ENCODE assay signal across 23 cellular contexts in the genomic region with DNA sequence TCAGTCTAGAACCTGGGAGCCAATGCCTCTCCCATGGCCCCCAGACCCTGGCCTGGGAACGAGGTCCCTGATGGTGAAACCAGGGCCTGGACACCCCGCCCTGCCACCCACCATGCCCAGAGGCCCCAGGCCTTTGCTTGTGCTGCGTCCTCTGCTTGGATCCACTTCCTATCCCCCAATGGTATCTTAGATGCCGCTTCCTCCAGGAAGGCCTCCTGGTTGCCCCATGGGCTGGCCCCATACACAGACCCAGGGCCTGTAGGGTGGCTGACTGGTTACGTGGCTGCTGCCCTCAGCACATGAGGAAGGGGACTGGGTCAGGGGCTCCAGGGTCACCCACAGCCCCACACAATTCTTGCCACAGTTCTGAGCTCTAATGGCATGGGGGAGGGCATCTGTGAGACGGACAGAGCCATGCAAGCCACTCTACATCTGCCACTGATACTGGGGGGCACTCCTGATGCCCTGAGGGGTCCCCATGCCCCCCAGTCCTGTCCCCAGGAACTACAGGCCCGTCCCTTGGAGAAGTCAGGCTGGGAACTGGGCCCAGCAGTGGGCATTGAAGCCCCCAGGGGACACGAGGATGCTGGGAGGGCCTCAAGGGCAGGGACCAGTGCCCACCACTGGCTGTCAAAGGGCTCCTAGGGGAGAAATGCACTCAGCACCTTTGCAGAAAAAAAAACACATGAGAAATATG. TPM values are rescaled to one million over a fixed set of nuclear protein-coding genes. Genes with fewer than 3 reads are reported as not detected.
DNase-seq lines count a peak whose midpoint lies in the region; ATAC-seq, FAIRE-seq and TF ChIP-seq lines count a peak whose summit lies in the region.
"Had no signal": no experiment of that assay in that cellular context is flagged by ENCODE, and none has a peak within 500 bp of the region (broad histone marks: within the 10 kb centered on the region; RNA-seq: fewer than 3 reads in every experiment).

No MANE protein-coding gene starts in this region.

- H3K4ac ChIP-seq in H1 (replicated peaks; ENCODE audit: insufficient read length, low read depth, low read length), result no peak overlapping the region

- H3K79me2 ChIP-seq in H1 (ENCODE audit: control insufficient read depth in 1 of 2, insufficient read depth in 2 of 2, low read length in 2 of 2), result peaks cover 10 to 39% of the 10 kb centered on the region in 2 experiments

- no peak overlapping the region for H4K91ac ChIP-seq in H1 (replicated peaks; ENCODE audit: insufficient read length, low read length)

- H3K9ac ChIP-seq in H1 (replicated peaks in 1 of 4; ENCODE audit: extremely low read depth in 1 of 4, low read depth in 3 of 4, low read length in 3 of 4), result no peak overlapping the region
- H3K9ac ChIP-seq: parathyroid adenoma had no signal

- no peak overlapping the region for H3K4me3 ChIP-seq in BE2C (ENCODE audit: low read depth, low read length)
- no peak overlapping the region for H3K4me3 ChIP-seq in NB4 (ENCODE audit: low read depth, low read length)
- H3K4me3 ChIP-seq in H1 (ENCODE audit: extremely low read depth in 1 of 4, insufficient read depth in 2 of 4, low read depth in 3 of 4, low read length in 4 of 4), result no peak overlapping the region
- H3K4me3 ChIP-seq: heart right ventricle, testis had no signal

- H3K23me2 ChIP-seq in H1 (ENCODE audit: low read depth, low read length), result peaks cover 2% of the 10 kb centered on the region; the same call in 1 of the 2 replicates

- peak overlapping the region; percentile 12; the same call in 1 of the 2 replicates for H3K27ac ChIP-seq in 22Rv1
- no peak overlapping the region for H3K27ac ChIP-seq in H1 (ENCODE audit: low read depth, low read length)
- H3K27ac ChIP-seq: heart right ventricle, parathyroid adenoma, testis had no signal

- no peak overlapping the region for H2BK15ac ChIP-seq in H1 (ENCODE audit: low read length)

- H2BK120ac ChIP-seq in H1 (replicated peaks; ENCODE audit: low read depth, low read length), result no peak overlapping the region

- no peaks in the 10 kb centered on the region for H3K27me3 ChIP-seq in BE2C
- H3K27me3 ChIP-seq in H1 (replicated peaks in 1 of 4; ENCODE audit: control insufficient read depth in 3 of 4, extremely low read depth in 1 of 4, insufficient read depth in 3 of 4, low read length in 3 of 4), result no peaks in the 10 kb centered on the region
- H3K27me3 ChIP-seq: heart right ventricle, testis had no signal

- H3K4me1 ChIP-seq in BE2C, result peaks cover 7% of the 10 kb centered on the region; the same call in 1 of the 2 replicates
- no peaks in the 10 kb centered on the region; a peak in 1 of 7 replicates for H3K4me1 ChIP-seq in H1 (replicated peaks in 1 of 4; ENCODE audit: control insufficient read depth in 3 of 4, insufficient read depth in 4 of 4, low read length in 3 of 4)
- H3K4me1 ChIP-seq: parathyroid adenoma had no signal

- H2BK20ac ChIP-seq in H1 (ENCODE audit: low read length), result no peak overlapping the region

- CTCF ChIA-PET in H1 (lab: Charles Lee; ENCODE audit: partially characterized antibody), result interaction anchor here (0.6 to 1.6 kb wide), 2 partner anchors 98 to 188 kb away, joined by 3 to 4 read pairs; no protein-coding TSS in a partner anchor

- no peak for TF ChIP-seq EP300 in H1 (IDR thresholded peaks at IDR 0.05; ENCODE audit: borderline replicate concordance in 1 of 2, low read depth in 2 of 2, low read length in 2 of 2)

- ATAC-seq in HG03469 (IDR thresholded peaks at IDR 0.05; ENCODE audit: unreplicated experiment) (no peak), GM19023 (IDR thresholded peaks at IDR 0.05; ENCODE audit: unreplicated experiment) (no peak)
- ATAC-seq: heart right ventricle had no signal

- no peak overlapping the region for H2AK5ac ChIP-seq in H1 (ENCODE audit: low read depth, low read length)

- H2BK5ac ChIP-seq in H1 (ENCODE audit: low read depth, low read length), result no peak overlapping the region

- H4K8ac ChIP-seq in H1 (ENCODE audit: extremely low read depth, insufficient read depth, low read length), result peak overlapping the region; percentile 25

- TF ChIP-seq RAD21 in H1 (IDR thresholded peaks at IDR 0.05 in 1 of 2, conservative IDR thresholded peaks at IDR 0.05 in 1 of 2; ENCODE audit: low read depth in 2 of 2, low read length in 2 of 2), result no peak

- H3K23ac ChIP-seq in H1 (ENCODE audit: insufficient read length), result no peak overlapping the region

- H3K18ac ChIP-seq in H1 (ENCODE audit: extremely low read depth, low read length), result no peak overlapping the region

- H3K9me3 ChIP-seq in BE2C (no peaks in the 10 kb centered on the region), H1 (ENCODE audit: insufficient read depth in 2 of 2, low read depth in 1 of 2, low read length in 1 of 2) (no peaks in the 10 kb centered on the region)
- H3K9me3 ChIP-seq: heart right ventricle, testis had no signal

- no peak overlapping the region for H2BK12ac ChIP-seq in H1 (ENCODE audit: low read depth, low read length)

- H3K79me1 ChIP-seq in H1 (ENCODE audit: low read depth, low read length), result peaks cover 6% of the 10 kb centered on the region

- FAIRE-seq in H1 (lab: Jason Lieb, UNC), result no peak
- FAIRE-seq: small intestine had no signal

- H4K5ac ChIP-seq in H1 (ENCODE audit: insufficient read length, low read depth, low read length), result no peak overlapping the region

- peaks cover 43 to 49% of the 10 kb centered on the region in 2 experiments for H4K20me1 ChIP-seq in H1 (replicated peaks in 1 of 2; ENCODE audit: control insufficient read depth in 1 of 2, insufficient read depth in 2 of 2, low read length in 2 of 2)

- no peak overlapping the region for H3K56ac ChIP-seq in H1 (replicated peaks; ENCODE audit: insufficient read length, low read depth, low read length)

- TF ChIP-seq CTCF in 22Rv1 (IDR thresholded peaks at IDR 0.05) (no peak), BE2C (IDR thresholded peaks at IDR 0.05; ENCODE audit: low read depth, low read length) (no peak), NB4 (IDR thresholded peaks at IDR 0.05; ENCODE audit: low read depth, low read length) (no peak), H1 (IDR thresholded peaks at IDR 0.05; ENCODE audit: control extremely low read depth in 1 of 3, insufficient read depth in 1 of 3, low read depth in 1 of 3, low read length in 3 of 3) (no peak)

- H3K4me2 ChIP-seq in H1 (ENCODE audit: insufficient read depth in 1 of 2, low read depth in 2 of 2, low read length in 2 of 2), result no peak overlapping the region

- H3K36me3 ChIP-seq in BE2C (peaks cover 88% of the 10 kb centered on the region), H1 (ENCODE audit: control insufficient read depth in 2 of 4, insufficient read depth in 4 of 4, low read length in 3 of 4) (peaks cover 45 to 81% (median 72%) of the 10 kb centered on the region in 4 experiments)

- POLR2A ChIA-PET in H1 (lab: Charles Lee; ENCODE audit: partially characterized antibody), result interaction anchor here (1.0 to 15.6 kb wide), 6 partner anchors 9 to 96 kb away, joined by 3 to 620 read pairs (median 8); partner anchors contain the start of genes CATSPERD, DUS3L and LONP1

- DNase-seq in BE2C (peak; percentile 14), NB4 (ENCODE audit: low read depth) (no peak), H1 (ENCODE audit: low read depth in 1 of 2, low spot score in 2 of 2) (no peak), NCI-H1417 treated with DMSO at 0.1 percent for 48 hours (lab: John Stamatoyannopoulos, UW) (no peak)
- no peak for DNase-seq in activated effector memory CD4-positive, alpha-beta T cell treated with Interleukin-2 at 50 U/mL for 16 hours
- DNase-seq: activated CD4-positive, alpha-beta T cell treated with anti-CD3 and anti-CD28 coated beads, Interleukin-2, amount 50 U/mL, for 4 hours; GF-D8; heart right ventricle; NCI-H2029; NK-92 treated with Interleukin-12 subunit alpha and Interleukin-12 subunit beta, amount 100 ng/mL, for 24 hours; small intestine; stimulated activated CD4-positive, alpha-beta T cell treated with anti-CD3 and anti-CD28 coated beads, Interleukin-4, amount 100 ng/mL, for 4 hours; SW 1271; testis had no signal

- TF ChIP-seq POLR2A in NB4 (IDR thresholded peaks at IDR 0.05; ENCODE audit: extremely low read depth, insufficient read length) (peak; percentile 16), H1 (IDR thresholded peaks at IDR 0.05; ENCODE audit: control extremely low read depth in 1 of 2, low read depth in 2 of 2, low read length in 2 of 2) (no peak; a peak in 1 of 3 replicates)

- WGBS in H1 (ENCODE audit: extremely low coverage in 1 of 2, insufficient coverage in 1 of 2, insufficient read length in 1 of 2, insufficient replicate concordance in 2 of 2, low coverage in 1 of 2, low lambda C conversion rate in 2 of 2, missing lambda C conversion rate in 1 of 2), 2 experiments, result 83% methylated on average over 8 of the region's 8 CpGs; no CpG with 5 or more reads in 1 of the 2 experiments

- H3K14ac ChIP-seq in H1 (ENCODE audit: insufficient read length), result no peak overlapping the region

- H2AFZ ChIP-seq in H1 (ENCODE audit: low read length), result no peak overlapping the region
- H2AFZ ChIP-seq: parathyroid adenoma had no signal

RNA-seq across cellular contexts. Expression of gene RPL36, which starts 5.0 kb away (rescaled TPM):
- polyA plus RNA-seq in BE2C (2012; ENCODE audit: insufficient read depth, insufficient read length, low read depth), result 4,760 TPM
- 1,075 and 1,137 TPM in 2 replicates for total RNA-seq in H1 (2021; fragmentation: NEBNext Ultra II Directional; extraction: Animal tissue kit (Norgen Biotek cat#: 25700))
- polyA plus RNA-seq in H1 (2011; rRNA removed), result 730 and 951 TPM in 2 replicates
- polyA plus RNA-seq in H1 (2011; cell fraction: cytosol; rRNA removed), result 943 TPM
- polyA plus RNA-seq in H1 (2011; cell fraction: nucleus; rRNA removed), result 857 TPM
- 996 to 2,048 TPM (median 1,766 TPM) in 4 replicates for polyA plus RNA-seq in H1 (2012, experiment 1 of 2)
- 1,380 TPM for polyA plus RNA-seq in H1 (2012, experiment 2 of 2)
- 1,979 TPM for polyA plus RNA-seq in H1 (2013, experiment 1 of 2)
- polyA plus RNA-seq in H1 (2013, experiment 2 of 2), result 1,903 TPM
- polyA minus RNA-seq in H1 (2011; rRNA and poly(A)+ RNA removed), result 131 and 137 TPM in 2 replicates
- 830 TPM for polyA minus RNA-seq in H1 (2011; cell fraction: cytosol; rRNA and poly(A)+ RNA removed)
- polyA minus RNA-seq in H1 (2011; cell fraction: nucleus; rRNA and poly(A)+ RNA removed), result 332 TPM

RNA-seq across cellular contexts. Expression of gene HSD11B1L, which starts 14.3 kb away (rescaled TPM):
- polyA plus RNA-seq in BE2C (2012; ENCODE audit: insufficient read depth, insufficient read length, low read depth), result 12.8 TPM
- 8.2 and 9.5 TPM in 2 replicates for total RNA-seq in H1 (2021; fragmentation: NEBNext Ultra II Directional; extraction: Animal tissue kit (Norgen Biotek cat#: 25700))
- 20.6 and 29.4 TPM in 2 replicates for polyA plus RNA-seq in H1 (2011; rRNA removed)
- 22.0 TPM for polyA plus RNA-seq in H1 (2011; cell fraction: cytosol; rRNA removed)
- polyA plus RNA-seq in H1 (2011; cell fraction: nucleus; rRNA removed), result 22.8 TPM
- 8.0 to 16.5 TPM (median 12.2 TPM) in 4 replicates for polyA plus RNA-seq in H1 (2012, experiment 1 of 2)
- polyA plus RNA-seq in H1 (2012, experiment 2 of 2), result 8.5 TPM
- polyA plus RNA-seq in H1 (2013, experiment 1 of 2), result 10.6 TPM
- polyA plus RNA-seq in H1 (2013, experiment 2 of 2), result 10.7 TPM
- 1.6 and 2.3 TPM in 2 replicates for polyA minus RNA-seq in H1 (2011; rRNA and poly(A)+ RNA removed)
- polyA minus RNA-seq in H1 (2011; cell fraction: cytosol; rRNA and poly(A)+ RNA removed), result 11.4 TPM
- polyA minus RNA-seq in H1 (2011; cell fraction: nucleus; rRNA and poly(A)+ RNA removed), result 4.7 TPM

RNA-seq across cellular contexts. Expression of gene MICOS13, which starts 14.8 kb away (rescaled TPM):
- polyA plus RNA-seq in BE2C (2012; ENCODE audit: insufficient read depth, insufficient read length, low read depth), result 300 TPM
- 17.3 and 20.4 TPM in 2 replicates for total RNA-seq in H1 (2021; fragmentation: NEBNext Ultra II Directional; extraction: Animal tissue kit (Norgen Biotek cat#: 25700))
- polyA plus RNA-seq in H1 (2011; rRNA removed), result 36.1 and 36.9 TPM in 2 replicates
- polyA plus RNA-seq in H1 (2011; cell fraction: cytosol; rRNA removed), result 26.2 TPM
- 20.9 TPM for polyA plus RNA-seq in H1 (2011; cell fraction: nucleus; rRNA removed)
- polyA plus RNA-seq in H1 (2012, experiment 1 of 2), result 15.4 to 29.5 TPM (median 24.5 TPM) in 4 replicates
- polyA plus RNA-seq in H1 (2012, experiment 2 of 2), result 18.7 TPM
- 17.6 TPM for polyA plus RNA-seq in H1 (2013, experiment 1 of 2)
- 17.0 TPM for polyA plus RNA-seq in H1 (2013, experiment 2 of 2)
- 2.6 and 3.4 TPM in 2 replicates for polyA minus RNA-seq in H1 (2011; rRNA and poly(A)+ RNA removed)
- polyA minus RNA-seq in H1 (2011; cell fraction: cytosol; rRNA and poly(A)+ RNA removed), result 10.9 TPM
- polyA minus RNA-seq in H1 (2011; cell fraction: nucleus; rRNA and poly(A)+ RNA removed), result 11.3 TPM

RNA-seq across cellular contexts. Expression of gene LONP1, which starts 24.8 kb away (rescaled TPM):
- 761 TPM for polyA plus RNA-seq in BE2C (2012; ENCODE audit: insufficient read depth, insufficient read length, low read depth)
- 117 and 124 TPM in 2 replicates for total RNA-seq in H1 (2021; fragmentation: NEBNext Ultra II Directional; extraction: Animal tissue kit (Norgen Biotek cat#: 25700))
- 98.1 and 157 TPM in 2 replicates for polyA plus RNA-seq in H1 (2011; rRNA removed)
- 145 TPM for polyA plus RNA-seq in H1 (2011; cell fraction: cytosol; rRNA removed)
- 190 TPM for polyA plus RNA-seq in H1 (2011; cell fraction: nucleus; rRNA removed)
- polyA plus RNA-seq in H1 (2012, experiment 1 of 2), result 74.7 to 137 TPM (median 126 TPM) in 4 replicates
- polyA plus RNA-seq in H1 (2012, experiment 2 of 2), result 84.5 TPM
- polyA plus RNA-seq in H1 (2013, experiment 1 of 2), result 54.5 TPM
- 51.7 TPM for polyA plus RNA-seq in H1 (2013, experiment 2 of 2)
- 53.4 and 67.5 TPM in 2 replicates for polyA minus RNA-seq in H1 (2011; rRNA and poly(A)+ RNA removed)
- 72.8 TPM for polyA minus RNA-seq in H1 (2011; cell fraction: cytosol; rRNA and poly(A)+ RNA removed)
- 52.7 TPM for polyA minus RNA-seq in H1 (2011; cell fraction: nucleus; rRNA and poly(A)+ RNA removed)

RNA-seq across cellular contexts. Expression of gene CATSPERD, which starts 25.3 kb away (rescaled TPM):
- not detected for polyA plus RNA-seq in BE2C (2012; ENCODE audit: insufficient read depth, insufficient read length, low read depth)
- total RNA-seq in H1 (2021; fragmentation: NEBNext Ultra II Directional; extraction: Animal tissue kit (Norgen Biotek cat#: 25700)), result not detected in 2 replicates
- polyA plus RNA-seq in H1 (2011; rRNA removed), result 0.12 TPM in 1 of 2 replicates, not detected in the other
- polyA plus RNA-seq in H1 (2011; cell fraction: cytosol; rRNA removed), result not detected
- polyA plus RNA-seq in H1 (2011; cell fraction: nucleus; rRNA removed), result not detected
- not detected in 4 replicates for polyA plus RNA-seq in H1 (2012, experiment 1 of 2)
- not detected for polyA plus RNA-seq in H1 (2012, experiment 2 of 2)
- polyA plus RNA-seq in H1 (2013, experiment 1 of 2), result 0.02 TPM
- 0.04 TPM for polyA plus RNA-seq in H1 (2013, experiment 2 of 2)
- 0.05 TPM in 1 of 2 replicates, not detected in the other for polyA minus RNA-seq in H1 (2011; rRNA and poly(A)+ RNA removed)
- polyA minus RNA-seq in H1 (2011; cell fraction: cytosol; rRNA and poly(A)+ RNA removed), result not detected
- polyA minus RNA-seq in H1 (2011; cell fraction: nucleus; rRNA and poly(A)+ RNA removed), result not detected
- total RNA-seq: activated T-helper 1 cell treated with anti-CD3 and anti-CD28 coated beads, Interleukin-12 subunit alpha, Interleukin-12 subunit beta, Interleukin-2, Interleukin-4 antibody, amounts not matched to agents 30 ng/mL and 10 ng/mL and 1 ng/mL, durations not matched to agents 14 hours and 24 hours and 36 hours; heart right ventricle; lung microvascular endothelial cell; myocyte; NCI-H460 had no signal
- polyA plus RNA-seq: heart right ventricle, IgD-negative memory B cell, small intestine had no signal
